ENCODE assay signal across 19 cellular contexts in genomic region chr2:143481231-143481613, GRCh38.
DNase-seq lines count a peak whose midpoint lies in the region; ATAC-seq and TF ChIP-seq lines count a peak whose summit lies in the region.
"Had no signal": no experiment of that assay in that cellular context is flagged by ENCODE, and none has a peak within 500 bp of the region (broad histone marks: within the 10 kb centered on the region; RNA-seq: fewer than 3 reads in every experiment).

No MANE protein-coding gene starts in this region.

- H3K27ac Mint-ChIP-seq in nephron, result peak overlapping the region; percentile 67 to 85 (median 78)
- H3K27ac Mint-ChIP-seq: T-helper 2 cell treated with Interferon-gamma antibody and Interleukin-4, amounts not matched to agents 5 μg/mL and 100 μg/mL, for 36 hours had no signal

- TF ChIP-seq CTCF in Peyer's patch (IDR thresholded peaks at IDR 0.05) (no peak), fibroblast of mammary gland (conservative IDR thresholded peaks at IDR 0.05; ENCODE audit: control insufficient read depth, insufficient read depth, low read depth, low read length) (no peak), nephron (IDR thresholded peaks at IDR 0.05; ENCODE audit: unreplicated experiment in 3 of 3) (no peak), suprapubic skin (IDR thresholded peaks at IDR 0.05) (no peak), smooth muscle cell (IDR thresholded peaks at IDR 0.05; ENCODE audit: borderline replicate concordance, insufficient read depth, poor library complexity, severe bottlenecking) (no peak)

- no peak for DNase-seq in Peyer's patch
- peak; percentile 10 for DNase-seq in fibroblast of mammary gland (ENCODE audit: low read depth)
- DNase-seq in suprapubic skin (ENCODE audit: low spot score in 2 of 2), result no peak
- no peak for DNase-seq in smooth muscle cell (lab: John Stamatoyannopoulos, UW; ENCODE audit: unreplicated experiment)
- no peak for DNase-seq in left colon
- DNase-seq: activated CD4-positive, alpha-beta T cell treated with anti-CD3 and anti-CD28 coated beads for 1 hour; activated CD8-positive, alpha-beta memory T cell treated with anti-CD3 and anti-CD28 coated beads, Interleukin-2, amount 50 U/mL, for 48 hours; activated naive CD4-positive, alpha-beta T cell treated with Interleukin-2 at 50 U/mL for 16 hours; Calu3; dermis blood vessel endothelial cell; hippocampal formation; NCI-H1436; NCI-H446 treated with DMSO at 0.1 percent for 48 hours; stimulated activated naive CD4-positive, alpha-beta T cell treated with Interleukin-2 at 50 U/mL for 16 hours had no signal

- H4K20me1 ChIP-seq in smooth muscle cell (ENCODE audit: low read depth), result no peaks in the 10 kb centered on the region

- H3K9me3 ChIP-seq in Peyer's patch (no peaks in the 10 kb centered on the region), suprapubic skin (no peaks in the 10 kb centered on the region), smooth muscle cell (replicated peaks; ENCODE audit: low read depth) (no peaks in the 10 kb centered on the region)

- TF ChIP-seq EP300 in suprapubic skin (IDR thresholded peaks at IDR 0.05), result no peak

- H3K4me3 ChIP-seq in Peyer's patch, result no peak overlapping the region
- no peak overlapping the region for H3K4me3 ChIP-seq in fibroblast of mammary gland (ENCODE audit: control insufficient read depth, low read depth, low read length)
- H3K4me3 ChIP-seq in suprapubic skin, result no peak overlapping the region
- no peak overlapping the region for H3K4me3 ChIP-seq in smooth muscle cell
- H3K4me3 ChIP-seq: GM12878 had no signal

- H3K36me3 ChIP-seq in Peyer's patch (no peaks in the 10 kb centered on the region), suprapubic skin (no peaks in the 10 kb centered on the region), smooth muscle cell (ENCODE audit: low read depth) (no peaks in the 10 kb centered on the region)

- no peaks in the 10 kb centered on the region for H3K27me3 Mint-ChIP-seq in nephron (ENCODE audit: low read depth)

- 45% methylated on average over 4 of the region's 4 CpGs for WGBS in suprapubic skin
- 66% methylated on average over 4 of the region's 4 CpGs for WGBS in smooth muscle cell (ENCODE audit: low lambda C conversion rate)

- TF ChIP-seq POLR2A in Peyer's patch (IDR thresholded peaks at IDR 0.05) (no peak), suprapubic skin (IDR thresholded peaks at IDR 0.05) (no peak)

- H3K4me2 ChIP-seq in smooth muscle cell, result no peak overlapping the region

- H3K4me1 ChIP-seq in Peyer's patch (no peaks in the 10 kb centered on the region), suprapubic skin (peaks cover 4% of the 10 kb centered on the region), smooth muscle cell (ENCODE audit: low read depth) (peaks cover 13% of the 10 kb centered on the region)

- H3K27me3 ChIP-seq in Peyer's patch, result no peaks in the 10 kb centered on the region
- H3K27me3 ChIP-seq in suprapubic skin, result no peaks in the 10 kb centered on the region
- no peaks in the 10 kb centered on the region for H3K27me3 ChIP-seq in smooth muscle cell (ENCODE audit: low read depth)

- H3K27ac ChIP-seq in Peyer's patch (peak overlapping the region; percentile 38 to 53 (median 46)), suprapubic skin (peak overlapping the region; percentile 63), smooth muscle cell (ENCODE audit: low read depth) (no peak overlapping the region)

- no peaks in the 10 kb centered on the region for H3F3A ChIP-seq in smooth muscle cell (ENCODE audit: low read depth)

- H2AFZ ChIP-seq in smooth muscle cell (ENCODE audit: low read depth), result no peak overlapping the region

- no peaks in the 10 kb centered on the region for H3K9me3 Mint-ChIP-seq in nephron
- H3K9me3 Mint-ChIP-seq: T-helper 2 cell treated with Interferon-gamma antibody and Interleukin-4, amounts not matched to agents 5 μg/mL and 100 μg/mL, for 36 hours had no signal

- H3K36me3 Mint-ChIP-seq in nephron (ENCODE audit: low read depth), result no peaks in the 10 kb centered on the region

- H3K4me3 Mint-ChIP-seq in nephron, result peak overlapping the region in 1 of 3 experiments; percentile 36
- H3K4me3 Mint-ChIP-seq: T-helper 2 cell treated with Interferon-gamma antibody and Interleukin-4, amounts not matched to agents 5 μg/mL and 100 μg/mL, for 36 hours had no signal

- H3K9ac ChIP-seq in smooth muscle cell (ENCODE audit: low read depth), result no peak overlapping the region

- H3K4me1 Mint-ChIP-seq in nephron, result peaks cover 60% of the 10 kb centered on the region

- ATAC-seq in GM21360 (IDR thresholded peaks at IDR 0.05; ENCODE audit: unreplicated experiment) (no peak), left colon (no peak), GM18502 (IDR thresholded peaks at IDR 0.05; ENCODE audit: poor library complexity, unreplicated experiment) (no peak)
- ATAC-seq: GM12878 had no signal

- H3K79me2 ChIP-seq in smooth muscle cell (ENCODE audit: low read depth), result no peaks in the 10 kb centered on the region

- intact Hi-C loops in left colon (cut with DNase I, micrococcal nuclease), result no loop called here
